ENCODE assay signal across 10 cellular contexts in the genomic region with DNA sequence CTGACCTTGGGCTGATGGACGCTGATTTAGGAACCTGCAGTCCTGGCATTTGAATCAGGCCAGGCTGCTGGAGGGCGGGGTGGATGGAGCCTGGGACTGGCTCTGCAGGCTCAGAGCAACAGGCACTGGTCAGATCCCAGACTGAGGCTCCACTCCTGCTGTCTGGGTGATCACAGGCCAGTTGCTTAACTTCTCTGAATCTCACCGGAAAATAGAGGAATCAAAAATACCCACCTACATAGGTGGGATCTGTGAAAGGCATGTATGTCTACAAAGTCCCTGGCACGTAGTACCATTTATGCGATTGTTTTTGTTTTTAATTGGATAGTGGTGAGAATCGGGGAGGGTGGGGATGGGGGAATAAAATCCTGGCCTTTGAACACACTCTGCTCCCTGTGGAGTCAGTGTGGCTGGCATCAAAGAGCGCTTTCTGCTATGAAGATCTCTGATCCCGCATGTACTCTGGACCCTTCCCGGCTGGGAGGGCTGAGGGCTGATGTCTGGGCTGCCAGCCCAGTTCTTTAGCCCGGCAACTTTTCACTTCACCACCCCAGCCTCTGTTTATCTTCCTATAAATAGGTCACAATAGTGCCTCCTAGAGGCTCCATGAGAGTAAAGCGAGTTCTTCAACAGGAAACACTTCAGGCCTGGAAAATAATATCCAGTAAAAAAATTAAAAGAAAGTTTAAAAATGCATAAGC.
DNase-seq lines count a peak whose midpoint lies in the region; FAIRE-seq and TF ChIP-seq lines count a peak whose summit lies in the region.
"Had no signal": no experiment of that assay in that cellular context is flagged by ENCODE, and none has a peak within 500 bp of the region (broad histone marks: within the 10 kb centered on the region; RNA-seq: fewer than 3 reads in every experiment).

No MANE protein-coding gene starts in this region.

- DNase-seq in AG10803 (ENCODE audit: low read depth) (peak; percentile 42), NAMALWA (ENCODE audit: low spot score) (peak; percentile 19), chondrocyte (ENCODE audit: low spot score) (no peak), medulla oblongata (ENCODE audit: extremely low spot score) (peak; percentile 69), lower leg skin (ENCODE audit: low spot score in 2 of 2) (no peak), HTR-8/SVneo (ENCODE audit: insufficient read length, low spot score) (no peak), NCI-H69 (lab: John Stamatoyannopoulos, UW) (no peak)
- DNase-seq in stimulated activated CD4-positive, alpha-beta T cell treated with anti-CD3 and anti-CD28 coated beads, Interleukin-2, amount 100 ng/mL, for 48 hours = no peak
- DNase-seq: activated CD8-positive, alpha-beta T cell treated with anti-CD3 and anti-CD28 coated beads for 36 hours had no signal

- TF ChIP-seq CTCF in AG10803 (conservative IDR thresholded peaks at IDR 0.05; ENCODE audit: low read length) (peak; percentile 55), chondrocyte (IDR thresholded peaks at IDR 0.05) (peak; percentile 66), lower leg skin (IDR thresholded peaks at IDR 0.05) (no peak)

- WGBS in lower leg skin, 2 donors = 44 to 48% methylated on average over 11 of the region's 11 CpGs

- H3K36me3 Mint-ChIP-seq in chondrocyte (ENCODE audit: low read depth) = no peaks in the 10 kb centered on the region

- H3K9me3 Mint-ChIP-seq in chondrocyte (ENCODE audit: low read depth) = no peaks in the 10 kb centered on the region
- H3K9me3 Mint-ChIP-seq: activated CD8-positive, alpha-beta T cell treated with anti-CD3 and anti-CD28 coated beads for 36 hours had no signal

- no peak for TF ChIP-seq POLR2A in lower leg skin (IDR thresholded peaks at IDR 0.05)

- H3K27ac Mint-ChIP-seq in chondrocyte (ENCODE audit: unreplicated experiment) = no peak overlapping the region
- H3K27ac Mint-ChIP-seq: activated CD8-positive, alpha-beta T cell treated with anti-CD3 and anti-CD28 coated beads for 36 hours had no signal

- H3K27me3 Mint-ChIP-seq in chondrocyte (ENCODE audit: low read depth) = peaks cover 24% of the 10 kb centered on the region

- intact Hi-C loops in lower leg skin (cut with DNase I; ENCODE audit: low total_unique reads) = no loop called here

- H3K4me3 Mint-ChIP-seq in chondrocyte (ENCODE audit: unreplicated experiment) = no peak overlapping the region
- H3K4me3 Mint-ChIP-seq: activated CD8-positive, alpha-beta T cell treated with anti-CD3 and anti-CD28 coated beads for 36 hours had no signal

- H3K4me1 Mint-ChIP-seq in chondrocyte (ENCODE audit: low read depth) = peaks cover 4% of the 10 kb centered on the region

- no peak overlapping the region for H3K4me3 ChIP-seq in AG10803 (ENCODE audit: low read length)
- no peak overlapping the region for H3K4me3 ChIP-seq in lower leg skin (ENCODE audit: low read depth, poor library complexity, severe bottlenecking)

- no peak for FAIRE-seq in HTR-8/SVneo (lab: Jason Lieb, UNC)
- FAIRE-seq: G401.6 had no signal

Comparison
In these comparisons a context has a peak if more than half of its experiments do, and no peak if none do; other contexts are left out.
1. DNase-seq: peak in AG10803 (single experiment), NAMALWA (single experiment) and medulla oblongata (single experiment); none in chondrocyte (single experiment), lower leg skin (0 of 2), stimulated activated CD4-positive, alpha-beta T cell treated with anti-CD3 and anti-CD28 coated beads, Interleukin-2, amount 100 ng/mL, for 48 hours (0 of 2), HTR-8/SVneo (single experiment) and NCI-H69 (single experiment).
2. CTCF ChIP-seq: peak in AG10803 (single experiment) and chondrocyte (single experiment); none in lower leg skin (0 of 3).